7 cellular contexts compared by ENCODE assay signal in genomic region chr19:2210206-2210605, GRCh38. TPM values are rescaled to one million over a fixed set of nuclear protein-coding genes. Genes with fewer than 3 reads are reported as not detected.
"Had no signal": no experiment of that assay in that cellular context is flagged by ENCODE, and none has a peak within 500 bp of the region (broad histone marks: within the 10 kb centered on the region; RNA-seq: fewer than 3 reads in every experiment).

No MANE protein-coding gene starts in this region.

- ATAC-seq: HCT116 had no signal

- DNase-seq: GM23248, GOT3, H7, IMR-90, KBM-7 had no signal

- H3K27ac ChIP-seq: GM23248 had no signal

RNA-seq across cellular contexts. Expression of gene AMH, which starts 38.9 kb away (rescaled TPM):
- total RNA-seq: GM23248, IMR-90 had no signal
- polyA plus RNA-seq: GM23248 had no signal

RNA-seq across cellular contexts. Expression of gene JSRP1, which starts 46.0 kb away (rescaled TPM):
- total RNA-seq: GM23248, H4, H7, IMR-90 had no signal
- polyA plus RNA-seq: GM23248, IMR-90 had no signal
